ENCODE assay signal across 8 cellular contexts in the genomic region with DNA sequence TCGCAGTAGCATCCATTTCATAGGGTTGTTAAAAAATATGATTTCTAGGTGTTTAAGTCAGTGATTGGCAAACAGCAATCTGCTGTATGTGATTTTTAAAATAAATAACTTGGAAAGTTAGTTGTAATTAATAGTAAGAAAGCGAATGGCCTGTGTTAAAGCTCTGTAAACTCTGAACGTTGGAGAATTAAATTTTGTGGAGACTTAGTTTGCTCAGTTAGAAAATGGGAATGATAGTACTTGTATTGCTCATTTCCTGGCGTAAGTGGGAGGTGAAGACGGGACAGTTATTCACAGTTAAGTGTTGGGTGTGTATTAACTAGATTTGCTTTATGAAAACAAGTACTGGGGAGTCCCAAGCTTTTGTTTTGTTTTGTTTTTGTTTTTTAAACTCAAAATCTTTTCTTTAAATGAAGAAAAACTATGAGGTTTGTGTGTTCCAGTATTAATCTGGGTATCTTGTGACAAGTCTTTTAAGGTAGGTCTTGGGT. TPM values are rescaled to one million over a fixed set of nuclear protein-coding genes. Genes with fewer than 3 reads are reported as not detected.
A peak's percentile ranks its signal among the peaks of the same experiment; 100 is the strongest.
DNase-seq lines count a peak whose midpoint lies in the region; ATAC-seq and TF ChIP-seq lines count a peak whose summit lies in the region.

No MANE protein-coding gene starts in this region.

- H3K27ac Mint-ChIP-seq in mesothelial cell of epicardium, result peak overlapping the region; percentile 90
- no peak overlapping the region for H3K27ac Mint-ChIP-seq in activated CD8-positive, alpha-beta T cell treated with anti-CD3 and anti-CD28 coated beads, Interleukin-2, amount 10 ng/mL, durations not matched to agents 7 days and 5 days
- no peak overlapping the region for H3K27ac Mint-ChIP-seq in activated CD4-positive, alpha-beta memory T cell treated with anti-CD3 and anti-CD28 coated beads, Interleukin-2, amount 10 ng/mL, durations not matched to agents 7 days and 5 days

- no peak for ATAC-seq in activated CD8-positive, alpha-beta T cell treated with anti-CD3 and anti-CD28 coated beads, Interleukin-2, amount 10 ng/mL, durations not matched to agents 7 days and 5 days

- H3K9me3 Mint-ChIP-seq in mesothelial cell of epicardium, result no peaks in the 10 kb centered on the region
- no peaks in the 10 kb centered on the region for H3K9me3 Mint-ChIP-seq in activated CD8-positive, alpha-beta T cell treated with anti-CD3 and anti-CD28 coated beads, Interleukin-2, amount 10 ng/mL, durations not matched to agents 7 days and 5 days (ENCODE audit: insufficient read depth)
- no peaks in the 10 kb centered on the region for H3K9me3 Mint-ChIP-seq in activated CD4-positive, alpha-beta memory T cell treated with anti-CD3 and anti-CD28 coated beads, Interleukin-2, amount 10 ng/mL, durations not matched to agents 7 days and 5 days

- H3K27ac ChIP-seq in AG04450 (ENCODE audit: low read depth, low read length), result no peak overlapping the region
- H3K27ac ChIP-seq in breast epithelium, result peak overlapping the region; percentile 96 to 99

- H3K4me1 Mint-ChIP-seq in mesothelial cell of epicardium, result peaks cover 35% of the 10 kb centered on the region
- H3K4me1 Mint-ChIP-seq in activated CD8-positive, alpha-beta T cell treated with anti-CD3 and anti-CD28 coated beads, Interleukin-2, amount 10 ng/mL, durations not matched to agents 7 days and 5 days (ENCODE audit: low read depth), result peaks cover 52% of the 10 kb centered on the region
- H3K4me1 Mint-ChIP-seq in activated CD4-positive, alpha-beta memory T cell treated with anti-CD3 and anti-CD28 coated beads, Interleukin-2, amount 10 ng/mL, durations not matched to agents 7 days and 5 days, result peaks cover 50% of the 10 kb centered on the region

- TF ChIP-seq CTCF in AG04450 (IDR thresholded peaks at IDR 0.05; ENCODE audit: low read depth, low read length) (no peak), breast epithelium (IDR thresholded peaks at IDR 0.05) (no peak), mesothelial cell of epicardium (IDR thresholded peaks at IDR 0.05; ENCODE audit: unreplicated experiment) (no peak)

- no peak for TF ChIP-seq POLR2A in breast epithelium (IDR thresholded peaks at IDR 0.05)

- POLR2A ChIA-PET in AG04450 (lab: Yijun Ruan, JAX), result interaction anchor here (0.7 to 2.7 kb wide), 3 partner anchors 15 to 22 kb away, joined by 3 to 35 read pairs (median 17); a partner anchor contains a TSS
- POLR2A ChIA-PET in activated CD8-positive, alpha-beta T cell treated with anti-CD3 and anti-CD28 coated beads, Interleukin-2, amount 10 ng/mL, durations not matched to agents 7 days and 5 days (lab: Charles Lee), result interaction anchor here (0.6 to 4.2 kb wide), 12 partner anchors 11 to 471 kb away, joined by 3 to 69 read pairs (median 8); a partner anchor contains a TSS
- POLR2A ChIA-PET in activated CD4-positive, alpha-beta memory T cell treated with anti-CD3 and anti-CD28 coated beads, Interleukin-2, amount 10 ng/mL, durations not matched to agents 7 days and 5 days (lab: Charles Lee), result interaction anchor here (0.7 to 10.1 kb wide), 21 partner anchors 10 to 1524 kb away, joined by 3 to 203 read pairs (median 9); a partner anchor contains a TSS

- peaks cover 0 to 7% of the 10 kb centered on the region in 2 donors for H3K4me1 ChIP-seq in breast epithelium

- intact Hi-C loops in breast epithelium (cut with DNase I; ENCODE audit: low total_unique reads), result no loop called here

- no peaks in the 10 kb centered on the region for H3K27me3 ChIP-seq in AG04450 (ENCODE audit: control insufficient read depth, insufficient read depth, low read length)
- no peaks in the 10 kb centered on the region for H3K27me3 ChIP-seq in breast epithelium

- no peak overlapping the region for H3K4me3 Mint-ChIP-seq in mesothelial cell of epicardium
- H3K4me3 Mint-ChIP-seq in activated CD8-positive, alpha-beta T cell treated with anti-CD3 and anti-CD28 coated beads, Interleukin-2, amount 10 ng/mL, durations not matched to agents 7 days and 5 days, result no peak overlapping the region
- H3K4me3 Mint-ChIP-seq in activated CD4-positive, alpha-beta memory T cell treated with anti-CD3 and anti-CD28 coated beads, Interleukin-2, amount 10 ng/mL, durations not matched to agents 7 days and 5 days, result no peak overlapping the region

- H3K9me3 ChIP-seq in AG04450 (ENCODE audit: control insufficient read depth, insufficient read depth, low read length) (no peaks in the 10 kb centered on the region), breast epithelium (no peaks in the 10 kb centered on the region)

- DNase-seq in AG04450 (ENCODE audit: low read depth, low spot score) (no peak), breast epithelium (ENCODE audit: low spot score in 2 of 2) (no peak), mesothelial cell of epicardium (ENCODE audit: low spot score in 2 of 2, unreplicated experiment in 2 of 2) (no peak), DMS153 treated with DMSO at 0.1 percent for 48 hours (lab: John Stamatoyannopoulos, UW; ENCODE audit: unreplicated experiment) (no peak), NCI-H1105 treated with DMSO at 0.1 percent for 48 hours (lab: John Stamatoyannopoulos, UW) (no peak)
- peak; percentile 17 for DNase-seq in Jurkat, Clone E6-1 (ENCODE audit: low read depth, low spot score)
- DNase-seq in activated CD8-positive, alpha-beta T cell treated with anti-CD3 and anti-CD28 coated beads, Interleukin-2, amount 10 ng/mL, durations not matched to agents 7 days and 5 days, result no peak
- DNase-seq in activated CD4-positive, alpha-beta memory T cell treated with anti-CD3 and anti-CD28 coated beads, Interleukin-2, amount 10 ng/mL, durations not matched to agents 7 days and 5 days, result no peak

- H3K4me3 ChIP-seq in AG04450 (ENCODE audit: low read depth, low read length) (peak overlapping the region; percentile 84), breast epithelium (peak overlapping the region; percentile 76 to 93 (median 86))
- H3K4me3 ChIP-seq in Jurkat, Clone E6-1 (ENCODE audit: low read length), result peak overlapping the region; percentile 94

- peaks cover 1% of the 10 kb centered on the region for H3K36me3 Mint-ChIP-seq in mesothelial cell of epicardium
- peaks cover 38% of the 10 kb centered on the region for H3K36me3 Mint-ChIP-seq in activated CD8-positive, alpha-beta T cell treated with anti-CD3 and anti-CD28 coated beads, Interleukin-2, amount 10 ng/mL, durations not matched to agents 7 days and 5 days (ENCODE audit: low read depth)
- peaks cover 50% of the 10 kb centered on the region for H3K36me3 Mint-ChIP-seq in activated CD4-positive, alpha-beta memory T cell treated with anti-CD3 and anti-CD28 coated beads, Interleukin-2, amount 10 ng/mL, durations not matched to agents 7 days and 5 days (ENCODE audit: low read depth)

- H3K27me3 Mint-ChIP-seq in mesothelial cell of epicardium (ENCODE audit: low read depth), result no peaks in the 10 kb centered on the region
- no peaks in the 10 kb centered on the region for H3K27me3 Mint-ChIP-seq in activated CD8-positive, alpha-beta T cell treated with anti-CD3 and anti-CD28 coated beads, Interleukin-2, amount 10 ng/mL, durations not matched to agents 7 days and 5 days (ENCODE audit: low read depth)
- no peaks in the 10 kb centered on the region for H3K27me3 Mint-ChIP-seq in activated CD4-positive, alpha-beta memory T cell treated with anti-CD3 and anti-CD28 coated beads, Interleukin-2, amount 10 ng/mL, durations not matched to agents 7 days and 5 days

- CTCF ChIA-PET in AG04450 (lab: Charles Lee), result interaction anchor here (0.6 to 0.7 kb wide), 2 partner anchors 29 to 828 kb away, joined by 3 read pairs; no protein-coding TSS in a partner anchor
- CTCF ChIA-PET in activated CD8-positive, alpha-beta T cell treated with anti-CD3 and anti-CD28 coated beads, Interleukin-2, amount 10 ng/mL, durations not matched to agents 7 days and 5 days (lab: Charles Lee), result interaction anchor here (0.9 to 6.1 kb wide), 11 partner anchors 10 to 738 kb away, joined by 3 to 57 read pairs (median 5); a partner anchor contains a TSS
- CTCF ChIA-PET in activated CD4-positive, alpha-beta memory T cell treated with anti-CD3 and anti-CD28 coated beads, Interleukin-2, amount 10 ng/mL, durations not matched to agents 7 days and 5 days (lab: Charles Lee), result interaction anchor here (0.6 to 3.4 kb wide), 7 partner anchors 14 to 37 kb away, joined by 3 to 35 read pairs (median 4); a partner anchor contains a TSS

- no peaks in the 10 kb centered on the region for H3K36me3 ChIP-seq in breast epithelium

RNA-seq across cellular contexts. Expression of a gene that starts 1.0 kb away (rescaled TPM):
- 53.8 and 71.2 TPM in 2 replicates for polyA plus RNA-seq in AG04450 (2011; rRNA removed)
- polyA minus RNA-seq in AG04450 (2011; rRNA and poly(A)+ RNA removed), result 8.5 and 11.8 TPM in 2 replicates
- 375 TPM for polyA plus RNA-seq in Jurkat, Clone E6-1 (2012; ENCODE audit: insufficient read depth, insufficient read length)
- total RNA-seq in breast epithelium (100 to 1,000 TPM in 1 of 3 donors, 10 to 100 TPM in 2; 68.2 to 129 (median 72.8) TPM), mesothelial cell of epicardium (58.8 to 70.0 TPM (median 63.7 TPM) in 3 replicates)
- 100 to 1,000 TPM; 209 to 215 TPM for total RNA-seq in activated CD8-positive, alpha-beta T cell treated with anti-CD3 and anti-CD28 coated beads, Interleukin-2, amount 10 ng/mL, durations not matched to agents 7 days and 5 days
- total RNA-seq in activated CD4-positive, alpha-beta memory T cell treated with anti-CD3 and anti-CD28 coated beads, Interleukin-2, amount 10 ng/mL, durations not matched to agents 7 days and 5 days, result 100 to 1,000 TPM; 234 to 254 TPM

RNA-seq across cellular contexts. Expression of a gene that starts 22.5 kb away (rescaled TPM):
- polyA plus RNA-seq in AG04450 (2011; rRNA removed), result 37.4 and 40.8 TPM in 2 replicates
- 14.0 and 14.4 TPM in 2 replicates for polyA minus RNA-seq in AG04450 (2011; rRNA and poly(A)+ RNA removed)
- polyA plus RNA-seq in Jurkat, Clone E6-1 (2012; ENCODE audit: insufficient read depth, insufficient read length), result 45.8 TPM
- 10 to 100 TPM; 22.9 to 38.5 (median 28.5) TPM for total RNA-seq in breast epithelium
- total RNA-seq in mesothelial cell of epicardium, result 25.2 to 29.3 TPM (median 25.9 TPM) in 3 replicates
- 10 to 100 TPM; 30.2 to 33.7 TPM for total RNA-seq in activated CD8-positive, alpha-beta T cell treated with anti-CD3 and anti-CD28 coated beads, Interleukin-2, amount 10 ng/mL, durations not matched to agents 7 days and 5 days
- 10 to 100 TPM; 34.1 TPM for total RNA-seq in activated CD4-positive, alpha-beta memory T cell treated with anti-CD3 and anti-CD28 coated beads, Interleukin-2, amount 10 ng/mL, durations not matched to agents 7 days and 5 days
